Comparison of ENCODE assay signal across 9 cellular contexts in the genomic region with DNA sequence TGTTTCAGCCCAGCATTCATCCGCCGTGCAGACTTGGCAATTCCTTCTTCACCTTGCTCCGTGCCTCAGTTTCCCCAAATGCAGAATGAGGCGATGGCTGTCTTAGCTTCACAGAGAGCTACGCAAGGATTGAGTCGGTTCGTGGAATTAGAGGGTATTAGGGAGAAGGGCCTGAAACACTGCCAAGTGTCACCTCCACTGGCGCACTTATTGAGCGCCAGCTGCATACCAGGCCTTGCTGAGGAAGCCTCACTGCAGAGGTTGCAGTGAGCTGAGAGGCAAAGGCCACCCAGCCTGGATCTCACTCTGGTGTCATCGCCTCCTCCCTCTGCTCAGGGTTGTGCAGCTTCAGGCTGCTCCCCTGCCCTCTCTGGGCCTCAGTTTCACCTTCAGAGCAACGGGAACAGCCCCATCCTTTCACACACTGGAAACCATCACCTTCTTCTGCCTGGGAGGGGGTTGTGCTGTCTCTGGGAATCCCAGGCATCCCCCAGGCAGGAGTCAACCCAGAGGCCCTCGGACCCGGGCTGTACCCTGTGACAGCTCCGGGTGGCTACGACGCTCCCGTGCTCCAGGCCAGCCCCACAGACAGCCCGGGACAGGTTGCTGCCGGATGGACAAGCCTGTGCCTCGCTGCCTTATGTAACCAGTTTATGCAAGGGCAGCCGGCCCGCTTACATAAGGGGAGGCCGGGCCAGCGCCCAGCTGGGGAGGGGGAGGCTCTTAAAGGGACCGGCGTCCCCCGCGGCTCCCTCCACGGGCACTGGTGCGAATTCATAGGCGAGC. TPM values are rescaled to one million over a fixed set of nuclear protein-coding genes. Genes with fewer than 3 reads are reported as not detected.
DNase-seq lines count a peak whose midpoint lies in the region; ATAC-seq and TF ChIP-seq lines count a peak whose summit lies in the region.
"Had no signal": no experiment of that assay in that cellular context is flagged by ENCODE, and none has a peak within 500 bp of the region (broad histone marks: within the 10 kb centered on the region; RNA-seq: fewer than 3 reads in every experiment).

No MANE protein-coding gene starts in this region.

- ATAC-seq in WTC11: peak; percentile 61
- peak; percentile 56 for ATAC-seq in mucosa of descending colon
- no peak for ATAC-seq in GM21576 (IDR thresholded peaks at IDR 0.05; ENCODE audit: unreplicated experiment)
- ATAC-seq in HG02840 (IDR thresholded peaks at IDR 0.05; ENCODE audit: low FRiP score, unreplicated experiment): no peak

- no peak overlapping the region for H3K4me3 ChIP-seq in mucosa of descending colon
- no peak overlapping the region for H3K4me3 ChIP-seq in testis

- POLR2A ChIA-PET in WTC11 (lab: Charles Lee): interaction anchor here (0.8 kb wide), 1 partner anchor 14 kb away, joined by 3 read pairs; no protein-coding TSS in a partner anchor

- intact Hi-C loops in head of caudate nucleus (cut with DNase I): no loop called here
- intact Hi-C loops in mucosa of descending colon (cut with DNase I, micrococcal nuclease): no loop called here
- intact Hi-C loops in testis (cut with DNase I; ENCODE audit: low total_unique reads): no loop called here

- peak overlapping the region; percentile 25 for H3K4me3 Mint-ChIP-seq in WTC11

- peak overlapping the region; percentile 57 to 88 for H3K27ac ChIP-seq in testis

- 49 to 71% methylated on average over 16 to 26 of the region's 31 CpGs for WGBS in testis, 2 donors

- H3K4me1 ChIP-seq in mucosa of descending colon (ENCODE audit: low read depth) (peaks cover 20% of the 10 kb centered on the region), testis (peaks cover 33% of the 10 kb centered on the region)

- H3K27me3 Mint-ChIP-seq in WTC11 (ENCODE audit: low read depth): peaks cover 12% of the 10 kb centered on the region

- peak; percentile 36 for DNase-seq in WTC11 (ENCODE audit: low spot score)
- peak; percentile 51 to 94 (median 85) for DNase-seq in head of caudate nucleus
- DNase-seq in mucosa of descending colon: peak; percentile 64 to 72 (median 71)
- peak; percentile 88 for DNase-seq in testis
- no peak for DNase-seq in HCEC 1CT
- no peak for DNase-seq in T-helper 1 cell
- DNase-seq: NCI-H187 treated with DMSO at 0.1 percent for 48 hours had no signal

- H3K9me3 Mint-ChIP-seq in WTC11: peaks cover 4% of the 10 kb centered on the region; the same call in 1 of the 2 replicates

- CTCF ChIA-PET in WTC11 (lab: Charles Lee): interaction anchor here (0.5 to 1.9 kb wide), 5 partner anchors 14 to 93 kb away, joined by 3 to 9 read pairs (median 4); no protein-coding TSS in a partner anchor

- H3K9me3 ChIP-seq in mucosa of descending colon (no peaks in the 10 kb centered on the region), testis (no peaks in the 10 kb centered on the region)

- H3K4me1 Mint-ChIP-seq in WTC11: peaks cover 5% of the 10 kb centered on the region

- H3K27ac Mint-ChIP-seq in WTC11: no peak overlapping the region

- H3K27me3 ChIP-seq in testis: no peaks in the 10 kb centered on the region

- H3K36me3 Mint-ChIP-seq in WTC11: no peaks in the 10 kb centered on the region

- H3K36me3 ChIP-seq in mucosa of descending colon (ENCODE audit: low read depth) (no peaks in the 10 kb centered on the region), testis (ENCODE audit: low read depth, missing control alignments) (no peaks in the 10 kb centered on the region)

- no peak for TF ChIP-seq POLR2A in testis (IDR thresholded peaks at IDR 0.05)

- TF ChIP-seq CTCF in WTC11 (IDR thresholded peaks at IDR 0.05) (no peak), mucosa of descending colon (IDR thresholded peaks at IDR 0.05) (no peak), testis (IDR thresholded peaks at IDR 0.05) (no peak)

TF ChIP-seq in WTC11, 78 proteins besides CTCF, POLR2A, EP300 and RAD21:
- TF ChIP-seq GABPB1 (CRISPR knock-in tag; IDR thresholded peaks at IDR 0.05) (peak; percentile 84), SMAD3 (CRISPR knock-in tag; IDR thresholded peaks at IDR 0.05; ENCODE audit: borderline replicate concordance) (no peak), MYBL2 (CRISPR knock-in tag; IDR thresholded peaks at IDR 0.05) (0 out of 2 replicates have a peak, but pooled peaks have one; percentile 36), FOXP1 (CRISPR knock-in tag; IDR thresholded peaks at IDR 0.05; ENCODE audit: borderline replicate concordance) (no peak), ETV6 (CRISPR knock-in tag; IDR thresholded peaks at IDR 0.05) (no peak), TEAD1 (CRISPR knock-in tag; IDR thresholded peaks at IDR 0.05) (no peak)
- TF ChIP-seq, protein P1, sequence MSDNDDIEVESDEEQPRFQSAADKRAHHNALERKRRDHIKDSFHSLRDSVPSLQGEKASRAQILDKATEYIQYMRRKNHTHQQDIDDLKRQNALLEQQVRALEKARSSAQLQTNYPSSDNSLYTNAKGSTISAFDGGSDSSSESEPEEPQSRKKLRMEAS (CRISPR knock-in tag; IDR thresholded peaks at IDR 0.05): no peak

RNA-seq across cellular contexts. Expression of gene NFIC, which starts 31.9 kb away (rescaled TPM):
- 3.5 to 4.4 TPM (median 4.0 TPM) in 3 replicates for total RNA-seq in WTC11 (2021)
- 100 to 1,000 TPM in 1 of 3 donors, 10 to 100 TPM in 2; 38.4 to 210 (median 79.3) TPM for total RNA-seq in mucosa of descending colon
- 100 to 1,000 TPM; 113 to 127 TPM for total RNA-seq in testis
- 56.5 TPM for polyA plus RNA-seq in testis (ENCODE audit: insufficient read depth, low read depth, low replicate concordance)

Comparison
In these comparisons a context has a peak if more than half of its experiments do, and no peak if none do; other contexts are left out.
1. ATAC-seq: peak in WTC11 (single experiment) and mucosa of descending colon (single experiment); none in GM21576 (single experiment) and HG02840 (single experiment).
2. DNase-seq: peak in WTC11 (single experiment), head of caudate nucleus (42 of 42), mucosa of descending colon (3 of 3) and testis (single experiment); none in HCEC 1CT (single experiment) and T-helper 1 cell (0 of 5).